1 cellular context compared by ENCODE assay signal in genomic region chr4:2418652-2419571, GRCh38.
TF ChIP-seq lines count a peak whose summit lies in the region.

Gene CFAP99, plus strand, starts transcription at chr4:2418955.

TF ChIP-seq in K562, 482 proteins besides CTCF, POLR2A, EP300 and RAD21 (continued from another document and continues in another):
- TF ChIP-seq E2F6 (IDR thresholded peaks at IDR 0.05; ENCODE audit: borderline replicate concordance in 1 of 2, extremely low read depth in 1 of 2, insufficient read depth in 1 of 2, insufficient read length in 1 of 2, low read depth in 1 of 2, low read length in 1 of 2, poor library complexity in 1 of 2, severe bottlenecking in 1 of 2) (peak; percentile 29 to 58), DACH1 (IDR thresholded peaks at IDR 0.05; ENCODE audit: partially characterized antibody) (peak; percentile 18), RFX5 (IDR thresholded peaks at IDR 0.05; ENCODE audit: low read depth, low read length) (no peak), ZNF511 (CRISPR knock-in tag; IDR thresholded peaks at IDR 0.05) (0 out of 2 replicates have a peak, but pooled peaks have one; percentile 30), RFX1 (IDR thresholded peaks at IDR 0.05) (peak; percentile 94), RBFOX2 (IDR thresholded peaks at IDR 0.05; ENCODE audit: low read depth, low read length) (no peak), PYGO2 (tag; IDR thresholded peaks at IDR 0.05) (no peak), HNRNPL (IDR thresholded peaks at IDR 0.05; ENCODE audit: low read depth, low read length) (no peak), BHLHE40 (IDR thresholded peaks at IDR 0.05; ENCODE audit: low read length) (peak; percentile 77), KLF16 (IDR thresholded peaks at IDR 0.05) (no peak), SIX5 (IDR thresholded peaks at IDR 0.05; ENCODE audit: borderline replicate concordance in 1 of 2, insufficient read depth in 1 of 2, low read depth in 1 of 2, low read length in 2 of 2) (peak; percentile 98 to 99), PHF20 (IDR thresholded peaks at IDR 0.05; ENCODE audit: partially characterized antibody) (peak; percentile 27), MAZ (CRISPR knock-in tag; conservative IDR thresholded peaks at IDR 0.05 in 1 of 2, IDR thresholded peaks at IDR 0.05 in 1 of 2) (peak; percentile 85 to 91), SIN3A (IDR thresholded peaks at IDR 0.05; ENCODE audit: borderline replicate concordance in 2 of 2, control insufficient read depth in 1 of 2, low read depth in 2 of 2, low read length in 2 of 2) (peak; percentile 82 to 94; a peak in 2 of 4 replicates), SMARCE1 (IDR thresholded peaks at IDR 0.05) (no peak), ZBTB40 (IDR thresholded peaks at IDR 0.05) (no peak), ZBTB40 (CRISPR knock-in tag; IDR thresholded peaks at IDR 0.05) (no peak), CCNT2 (IDR thresholded peaks at IDR 0.05; ENCODE audit: borderline replicate concordance, extremely low read depth, insufficient read length, low read depth, low read length) (peak; percentile 72), GMEB1 (CRISPR knock-in tag; IDR thresholded peaks at IDR 0.05) (peak; percentile 95), ZBTB11 (CRISPR knock-in tag; IDR thresholded peaks at IDR 0.05) (peak in 1 of 3 experiments; percentile 86; a peak in 2 of 6 replicates), ID3 (CRISPR knock-in tag; IDR thresholded peaks at IDR 0.05) (no peak), ID3 (tag; IDR thresholded peaks at IDR 0.05) (no peak), GATAD2B (IDR thresholded peaks at IDR 0.05; ENCODE audit: borderline replicate concordance) (0 out of 2 replicates have a peak, but pooled peaks have one; percentile 8), PHF21A (IDR thresholded peaks at IDR 0.05; ENCODE audit: borderline replicate concordance, low read depth) (no peak), CREB3 (tag; conservative IDR thresholded peaks at IDR 0.05; ENCODE audit: low read depth) (0 out of 2 replicates have a peak, but pooled peaks have one; percentile 38), NFATC3 (IDR thresholded peaks at IDR 0.05) (no peak), POU5F1 (IDR thresholded peaks at IDR 0.05; ENCODE audit: borderline replicate concordance, low read depth, low read length, partially characterized antibody) (peak; percentile 94), RB1 (IDR thresholded peaks at IDR 0.05; ENCODE audit: low read depth) (peak; percentile 52), ZNF778 (CRISPR knock-in tag; IDR thresholded peaks at IDR 0.05) (no peak), PCBP1 (IDR thresholded peaks at IDR 0.05; ENCODE audit: low read depth, low read length, poor library complexity, severe bottlenecking) (peak; percentile 18), MBD2 (IDR thresholded peaks at IDR 0.05; ENCODE audit: borderline replicate concordance, low read depth) (peak; percentile 95), ZMIZ1 (IDR thresholded peaks at IDR 0.05; ENCODE audit: low read depth in 2 of 2, low read length in 2 of 2) (0 out of 4 replicates have a peak, but pooled peaks of 1 of the 2 experiments have one; percentile 9), CREBBP (IDR thresholded peaks at IDR 0.05; ENCODE audit: low read depth, low read length) (no peak), ZNF780A (CRISPR knock-in tag; IDR thresholded peaks at IDR 0.05) (no peak), FOXM1 (IDR thresholded peaks at IDR 0.05; ENCODE audit: low read depth) (no peak), FOXM1 (CRISPR knock-in tag; IDR thresholded peaks at IDR 0.05; ENCODE audit: low read depth) (0 out of 2 replicates have a peak, but pooled peaks have one; percentile 45), ZNF589 (CRISPR knock-in tag; IDR thresholded peaks at IDR 0.05; ENCODE audit: low read depth) (peak; percentile 80; the same call in 1 of the 2 replicates), FOXJ2 (tag; IDR thresholded peaks at IDR 0.05) (peak; percentile 99), ARNT (IDR thresholded peaks at IDR 0.05) (no peak), STAT5A (IDR thresholded peaks at IDR 0.05; ENCODE audit: borderline replicate concordance, low read length) (no peak), ZNF263 (CRISPR knock-in tag; IDR thresholded peaks at IDR 0.05; ENCODE audit: borderline replicate concordance) (no peak), SP2 (IDR thresholded peaks at IDR 0.05; ENCODE audit: extremely low read depth, low read depth, low read length, poor library complexity, severe bottlenecking) (no peak)
